8 cellular contexts compared by ENCODE assay signal in the genomic region with DNA sequence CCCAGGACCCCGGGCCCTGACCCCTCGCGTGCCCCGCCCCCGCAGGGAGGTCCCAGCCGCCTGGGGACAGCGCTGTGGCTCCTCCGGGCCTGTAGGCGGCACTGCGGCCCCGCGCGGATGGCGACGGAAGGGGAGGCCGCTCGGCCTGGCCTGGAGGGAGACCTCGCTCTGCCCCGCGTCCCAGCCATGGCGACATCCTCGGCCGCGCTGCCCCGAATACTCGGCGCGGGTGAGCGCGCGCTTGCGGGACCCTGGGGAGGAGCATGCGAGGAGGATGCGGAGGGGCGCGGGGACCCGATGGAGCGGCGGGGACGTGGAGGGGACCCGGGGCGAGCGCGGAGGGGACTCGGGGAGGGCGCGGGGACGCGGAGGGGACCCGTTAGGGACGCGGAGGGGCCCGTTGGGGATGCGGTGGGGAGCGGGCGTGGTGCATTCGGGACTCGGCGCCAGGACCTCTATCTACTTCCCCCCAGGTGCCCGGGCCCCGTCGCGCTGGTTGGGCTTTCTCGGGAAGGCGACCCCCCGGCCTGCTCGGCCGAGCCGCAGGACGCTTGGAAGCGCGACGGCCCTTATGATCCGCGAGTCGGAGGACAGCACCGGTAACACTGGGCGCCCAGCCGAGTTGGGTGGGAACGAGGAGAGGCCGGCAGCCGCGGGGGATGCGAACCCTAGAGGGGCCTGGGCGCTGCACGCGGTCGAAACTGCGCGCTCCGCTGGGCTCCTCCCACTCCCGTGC. TPM values are rescaled to one million over a fixed set of nuclear protein-coding genes. Genes with fewer than 3 reads are reported as not detected.
DNase-seq lines count a peak whose midpoint lies in the region; ATAC-seq and TF ChIP-seq lines count a peak whose summit lies in the region.

Gene MRPS2, plus strand, starts transcription at position 158 of the 736 bp plus-strand sequence. Its CDS starts 29 bp downstream, at position 187.

- H3K9me3 ChIP-seq in CD8-positive, alpha-beta memory T cell (ENCODE audit: low read length), result no peaks in the 10 kb centered on the region
- H3K9me3 ChIP-seq in PC-3 (ENCODE audit: low read length), result no peaks in the 10 kb centered on the region

- H3K36me3 ChIP-seq in CD8-positive, alpha-beta memory T cell (ENCODE audit: insufficient read depth, low read length), result peaks cover 18% of the 10 kb centered on the region
- H3K36me3 ChIP-seq in PC-3 (ENCODE audit: low read depth, low read length), result peaks cover 6% of the 10 kb centered on the region; the same call in 1 of the 2 replicates

- POLR2A ChIA-PET in CD8-positive, alpha-beta memory T cell (lab: Charles Lee), result no interaction called here
- POLR2A ChIA-PET in PC-3 (lab: Charles Lee; ENCODE audit: unreplicated experiment), result no interaction called here

- H3K27me3 Mint-ChIP-seq in CD8-positive, alpha-beta memory T cell, result peaks cover 3 to 4% of the 10 kb centered on the region in 2 donors
- peaks cover 6% of the 10 kb centered on the region for H3K27me3 Mint-ChIP-seq in activated T-cell treated with anti-CD3 and anti-CD28 coated beads, Interleukin-2, amount 50 U/mL, for 24 hours

- peaks cover 17 to 34% (median 25%) of the 10 kb centered on the region in 3 donors for H3K4me1 Mint-ChIP-seq in CD8-positive, alpha-beta memory T cell
- peaks cover 29% of the 10 kb centered on the region for H3K4me1 Mint-ChIP-seq in activated T-cell treated with anti-CD3 and anti-CD28 coated beads, Interleukin-2, amount 50 U/mL, for 24 hours (ENCODE audit: low read depth)

- peak within 1 kb of the TSS; percentile 64 for H3K27ac ChIP-seq in CD8-positive, alpha-beta memory T cell (ENCODE audit: low read depth, low read length)
- peak within 1 kb of the TSS; percentile 47 for H3K27ac ChIP-seq in PC-3 (ENCODE audit: low read length)

- DNase-seq in CD8-positive, alpha-beta memory T cell, result peak; percentile 73 to 87 (median 78)
- peak; percentile 75 for DNase-seq in HPDE6-E6E7 (ENCODE audit: extremely low spot score)
- peak; percentile 79 for DNase-seq in PC-3
- DNase-seq in activated T-cell treated with anti-CD3 and anti-CD28 coated beads, Interleukin-2, amount 50 U/mL, for 24 hours, result peak; percentile 91
- DNase-seq in myocyte (ENCODE audit: low read depth), result peak; percentile 90
- peak; percentile 67 to 83 for DNase-seq in stimulated activated CD8-positive, alpha-beta memory T cell treated with anti-CD3 and anti-CD28 coated beads, Interleukin-7, amount 100 ng/mL, for 4 hours (ENCODE audit: low read depth in 2 of 2)

- H3K4me1 ChIP-seq in CD8-positive, alpha-beta memory T cell (ENCODE audit: insufficient read depth, low read length), result peaks cover 27% of the 10 kb centered on the region
- peaks cover 14% of the 10 kb centered on the region for H3K4me1 ChIP-seq in PC-3 (ENCODE audit: insufficient read depth, low read length)

- peak within 1 kb of the TSS; percentile 87 for H2AFZ ChIP-seq in PC-3 (ENCODE audit: low read length)

- CTCF ChIA-PET in CD8-positive, alpha-beta memory T cell (lab: Charles Lee), result interaction anchor here (0.9 kb wide), 1 partner anchor 20 kb away, joined by 4 read pairs; no protein-coding TSS in a partner anchor
- CTCF ChIA-PET in PC-3 (lab: Charles Lee), result no interaction called here

- no peaks in the 10 kb centered on the region for H3K27me3 ChIP-seq in CD8-positive, alpha-beta memory T cell (ENCODE audit: insufficient read depth, low read length, poor library complexity, severe bottlenecking)
- no peaks in the 10 kb centered on the region for H3K27me3 ChIP-seq in PC-3 (ENCODE audit: low read length)

- no peaks in the 10 kb centered on the region for H3F3A ChIP-seq in PC-3 (ENCODE audit: low read length, unreplicated experiment)

- no peaks in the 10 kb centered on the region for H3K9me2 ChIP-seq in PC-3 (replicated peaks; ENCODE audit: low read length)

- peak within 1 kb of the TSS; percentile 70 to 98 (median 87) for H3K27ac Mint-ChIP-seq in CD8-positive, alpha-beta memory T cell
- H3K27ac Mint-ChIP-seq in activated T-cell treated with anti-CD3 and anti-CD28 coated beads, Interleukin-2, amount 50 U/mL, for 24 hours, result peak within 1 kb of the TSS; percentile 96

- no peaks in the 10 kb centered on the region for H3K9me3 Mint-ChIP-seq in CD8-positive, alpha-beta memory T cell
- no peaks in the 10 kb centered on the region for H3K9me3 Mint-ChIP-seq in activated T-cell treated with anti-CD3 and anti-CD28 coated beads, Interleukin-2, amount 50 U/mL, for 24 hours

- intact Hi-C loops in PC-3 (cut with micrococcal nuclease), result no loop called here

- H3K36me3 Mint-ChIP-seq in CD8-positive, alpha-beta memory T cell, result peaks cover 0 to 37% (median 5%) of the 10 kb centered on the region in 3 donors
- H3K36me3 Mint-ChIP-seq in activated T-cell treated with anti-CD3 and anti-CD28 coated beads, Interleukin-2, amount 50 U/mL, for 24 hours (ENCODE audit: low read depth), result peaks cover 45% of the 10 kb centered on the region

- peak within 1 kb of the TSS; percentile 79 for H3K4me3 ChIP-seq in CD8-positive, alpha-beta memory T cell (ENCODE audit: low read length)
- H3K4me3 ChIP-seq in PC-3 (ENCODE audit: low read length), result peak within 1 kb of the TSS; percentile 72

- peak within 1 kb of the TSS; percentile 96 for H3K4me2 ChIP-seq in PC-3 (ENCODE audit: low read length)

- no peaks in the 10 kb centered on the region for H4K20me1 ChIP-seq in PC-3 (ENCODE audit: low read length)

- TF ChIP-seq CTCF in PC-3 (conservative IDR thresholded peaks at IDR 0.05; ENCODE audit: low read depth, low read length), result peak; percentile 60

- no TSS peak for BruUV-seq in PC-3 (replicated peaks; lab: Mats Ljungman, UMichigan)

- H3K9ac ChIP-seq in PC-3 (ENCODE audit: low read length), result peak within 1 kb of the TSS; percentile 97

- peak within 1 kb of the TSS; percentile 86 to 98 (median 91) for H3K4me3 Mint-ChIP-seq in CD8-positive, alpha-beta memory T cell
- H3K4me3 Mint-ChIP-seq in activated T-cell treated with anti-CD3 and anti-CD28 coated beads, Interleukin-2, amount 50 U/mL, for 24 hours, result peak within 1 kb of the TSS; percentile 92

- H3K79me2 ChIP-seq in PC-3 (ENCODE audit: low read length), result peaks cover 22% of the 10 kb centered on the region

- ATAC-seq in GM19452 (IDR thresholded peaks at IDR 0.05; ENCODE audit: unreplicated experiment) (peak; percentile 82), PC-3 (peak; percentile 87), esophagus mucosa (peak; percentile 91)

RNA-seq across cellular contexts. Expression of gene MRPS2, which starts in this region (rescaled TPM):
- total RNA-seq in CD8-positive, alpha-beta memory T cell, result 10 to 100 TPM; 66.7 to 71.0 TPM
- polyA plus RNA-seq in CD8-positive, alpha-beta memory T cell, result 50.9 TPM
- 62.4 and 73.4 TPM in 2 replicates for total RNA-seq in PC-3 (2014; rRNA removed)
- total RNA-seq in esophagus mucosa, result 25.5 TPM
- 28.1 and 39.2 TPM in 2 replicates for total RNA-seq in myocyte
- polyA plus RNA-seq in myocyte (2012), result 36.6 TPM

Comparison
In these comparisons a context has a peak if more than half of its experiments do, and no peak if none do; other contexts are left out.
1. Peak in every context shown above with its lines: DNase-seq, ATAC-seq, H3K4me3 ChIP-seq and H3K27ac ChIP-seq.